8 cellular contexts compared by ENCODE assay signal in genomic region chr1:212915245-212916091, GRCh38. TPM values are rescaled to one million over a fixed set of nuclear protein-coding genes. Genes with fewer than 3 reads are reported as not detected.
DNase-seq lines count a peak whose midpoint lies in the region; ATAC-seq, FAIRE-seq and TF ChIP-seq lines count a peak whose summit lies in the region.

No MANE protein-coding gene starts in this region.

- peak; percentile 66 for FAIRE-seq in HepG2 (lab: Jason Lieb, UNC)

- CTCF ChIA-PET in BJ (lab: Yijun Ruan, JAX) (interaction anchor here (1.6 kb wide), 1 partner anchor 9 kb away, joined by 5 read pairs; no protein-coding TSS in a partner anchor), HepG2 (lab: Yijun Ruan, JAX; ENCODE audit: low intra/inter-chr PET ratio, low total read pairs) (no interaction called here)
- CTCF ChIA-PET in activated CD8-positive, alpha-beta T cell treated with anti-CD3 and anti-CD28 coated beads, Interleukin-2, amount 10 ng/mL, durations not matched to agents 7 days and 5 days (lab: Charles Lee) = no interaction called here

- H3K27me3 ChIP-seq in BJ (ENCODE audit: control insufficient read depth, insufficient read depth, low read length) (peaks cover 6% of the 10 kb centered on the region), HUES48 (ENCODE audit: control insufficient read depth, insufficient read depth, low read length) (no peaks in the 10 kb centered on the region), HepG2 (ENCODE audit: control insufficient read depth in 1 of 2, insufficient read depth in 2 of 2, low read length in 2 of 2) (peaks cover 0 to 14% of the 10 kb centered on the region in 2 experiments; a peak in 1 of 5 replicates)

- intact Hi-C loops in HepG2 (cut with micrococcal nuclease; ENCODE audit: unreplicated experiment) = loop anchor here (10.0 kb wide), 1 partner anchor 101 kb away; no protein-coding TSS in a partner anchor

- peak overlapping the region; percentile 65 for H3K4me2 ChIP-seq in HepG2 (ENCODE audit: low read depth, low read length)

- H2AFZ ChIP-seq in HepG2 (ENCODE audit: low read length) = no peak overlapping the region

- DNase-seq in BJ (ENCODE audit: low read depth) = no peak
- DNase-seq in astrocyte of the hippocampus (ENCODE audit: low read depth, low spot score) = peak; percentile 84
- DNase-seq in HepG2 (ENCODE audit: low spot score) = peak; percentile 50
- no peak for DNase-seq in activated CD8-positive, alpha-beta T cell treated with anti-CD3 and anti-CD28 coated beads, Interleukin-2, amount 10 ng/mL, durations not matched to agents 7 days and 5 days

- peak overlapping the region; percentile 94 for H3K27ac ChIP-seq in HUES48 (ENCODE audit: low read depth, low read length)
- no peak overlapping the region for H3K27ac ChIP-seq in HepG2 (ENCODE audit: extremely low read length, insufficient read depth, low read length)

- 20% methylated on average over 7 of the region's 13 CpGs for WGBS in HepG2 (ENCODE audit: low lambda C conversion rate)

- H3K27me3 Mint-ChIP-seq in activated CD8-positive, alpha-beta T cell treated with anti-CD3 and anti-CD28 coated beads, Interleukin-2, amount 10 ng/mL, durations not matched to agents 7 days and 5 days (ENCODE audit: low read depth) = peaks cover 11% of the 10 kb centered on the region

- no peak overlapping the region for H3K4me3 ChIP-seq in BJ (ENCODE audit: low read depth, low read length)
- H3K4me3 ChIP-seq in HUES48 (ENCODE audit: low read depth, low read length) = peak overlapping the region; percentile 50
- 0 out of 6 replicates have a peak overlapping the region, but pooled peaks of 1 of the 3 experiments have one; percentile 52 for H3K4me3 ChIP-seq in HepG2 (replicated peaks in 1 of 3; ENCODE audit: insufficient read depth in 1 of 3, low read depth in 2 of 3, low read length in 3 of 3)

- H3K9me3 ChIP-seq in HUES48 (ENCODE audit: control insufficient read depth, insufficient read depth, low read length) = no peaks in the 10 kb centered on the region
- H3K9me3 ChIP-seq in HepG2 (ENCODE audit: low read length) = no peaks in the 10 kb centered on the region

- peak; percentile 78 for ATAC-seq in HepG2
- ATAC-seq in HG02678 (IDR thresholded peaks at IDR 0.05; ENCODE audit: unreplicated experiment) = no peak
- no peak for ATAC-seq in HG02623 (IDR thresholded peaks at IDR 0.05; ENCODE audit: unreplicated experiment)
- no peak for ATAC-seq in activated CD8-positive, alpha-beta T cell treated with anti-CD3 and anti-CD28 coated beads, Interleukin-2, amount 10 ng/mL, durations not matched to agents 7 days and 5 days
- no peak for ATAC-seq in HG03095 (IDR thresholded peaks at IDR 0.05; ENCODE audit: unreplicated experiment)

- in situ Hi-C loops in HepG2 (cut with HindIII; ENCODE audit: extremely low pct_ligation_motif_present, low pct_unique_long_range_greater_than_20kb) = no loop called here

- no peaks in the 10 kb centered on the region for H3K9me3 Mint-ChIP-seq in activated CD8-positive, alpha-beta T cell treated with anti-CD3 and anti-CD28 coated beads, Interleukin-2, amount 10 ng/mL, durations not matched to agents 7 days and 5 days (ENCODE audit: insufficient read depth)

- H3K4me1 Mint-ChIP-seq in activated CD8-positive, alpha-beta T cell treated with anti-CD3 and anti-CD28 coated beads, Interleukin-2, amount 10 ng/mL, durations not matched to agents 7 days and 5 days (ENCODE audit: low read depth) = peaks cover 4% of the 10 kb centered on the region

- no peak overlapping the region for H3K4me3 Mint-ChIP-seq in activated CD8-positive, alpha-beta T cell treated with anti-CD3 and anti-CD28 coated beads, Interleukin-2, amount 10 ng/mL, durations not matched to agents 7 days and 5 days

- no peak overlapping the region for H3K27ac Mint-ChIP-seq in activated CD8-positive, alpha-beta T cell treated with anti-CD3 and anti-CD28 coated beads, Interleukin-2, amount 10 ng/mL, durations not matched to agents 7 days and 5 days

- no peak for TF ChIP-seq POLR2A in HepG2 (IDR thresholded peaks at IDR 0.05; ENCODE audit: insufficient read depth in 1 of 2, low read depth in 2 of 2, low read length in 2 of 2)

- H3K36me3 ChIP-seq in BJ (ENCODE audit: control insufficient read depth, insufficient read depth, low read length) (no peaks in the 10 kb centered on the region), HUES48 (ENCODE audit: control insufficient read depth, insufficient read depth, low read length) (no peaks in the 10 kb centered on the region), HepG2 (replicated peaks in 1 of 2; ENCODE audit: control insufficient read depth in 1 of 2, insufficient read depth in 2 of 2, low read length in 2 of 2) (no peaks in the 10 kb centered on the region)

- H4K20me1 ChIP-seq in HepG2 (ENCODE audit: insufficient read depth, low read length) = no peaks in the 10 kb centered on the region

- TF ChIP-seq EP300 in HepG2 (IDR thresholded peaks at IDR 0.05; ENCODE audit: low read depth in 2 of 2, low read length in 2 of 2) = no peak
- TF ChIP-seq EP300 in HepG2 (CRISPR knock-in tag; IDR thresholded peaks at IDR 0.05; ENCODE audit: borderline replicate concordance) = no peak

- TF ChIP-seq RAD21 in HepG2 (CRISPR knock-in tag; IDR thresholded peaks at IDR 0.05) = no peak

- TF ChIP-seq CTCF in BJ (IDR thresholded peaks at IDR 0.05; ENCODE audit: insufficient read depth, low read depth, low read length) = peak; percentile 26; the same call in 1 of the 2 replicates
- TF ChIP-seq CTCF in HepG2 (CRISPR knock-in tag; IDR thresholded peaks at IDR 0.05) = peak; percentile 82

- H3K36me3 Mint-ChIP-seq in activated CD8-positive, alpha-beta T cell treated with anti-CD3 and anti-CD28 coated beads, Interleukin-2, amount 10 ng/mL, durations not matched to agents 7 days and 5 days (ENCODE audit: low read depth) = no peaks in the 10 kb centered on the region

- no peaks in the 10 kb centered on the region for H3K79me2 ChIP-seq in HepG2 (ENCODE audit: insufficient read depth, low read length)

- H3K4me1 ChIP-seq in HUES48 (ENCODE audit: control insufficient read depth, insufficient read depth, low read length) = peaks cover 28% of the 10 kb centered on the region
- H3K4me1 ChIP-seq in HepG2 (ENCODE audit: insufficient read depth, low read length) = peaks cover 33% of the 10 kb centered on the region

- POLR2A ChIA-PET in BJ (lab: Charles Lee) (no interaction called here), HepG2 (lab: Yijun Ruan, JAX) (interaction anchor here (0.6 kb wide), 1 partner anchor 166 kb away, joined by 3 read pairs; no protein-coding TSS in a partner anchor)
- POLR2A ChIA-PET in activated CD8-positive, alpha-beta T cell treated with anti-CD3 and anti-CD28 coated beads, Interleukin-2, amount 10 ng/mL, durations not matched to agents 7 days and 5 days (lab: Charles Lee) = interaction anchor here (1.0 kb wide), 1 partner anchor 37 kb away, joined by 3 read pairs; no protein-coding TSS in a partner anchor

- peak overlapping the region; percentile 70 for H3K9ac ChIP-seq in HUES48 (ENCODE audit: low read depth, low read length)
- H3K9ac ChIP-seq in HepG2 (ENCODE audit: insufficient read depth, low read depth, low read length) = 0 out of 2 replicates have a peak overlapping the region, but pooled peaks have one; percentile 5

- BruUV-seq in HepG2 (replicated peaks; lab: Mats Ljungman, UMichigan) = no TSS peak

RNA-seq across cellular contexts. Expression of gene VASH2, which starts 34.9 kb away (rescaled TPM):
- polyA plus RNA-seq in BJ (2011; rRNA removed) (0.04 and 0.12 TPM in 2 replicates), HepG2 (2011; rRNA removed) (0.44 and 0.60 TPM in 2 replicates)
- polyA minus RNA-seq in BJ (2011; rRNA and poly(A)+ RNA removed) = 0.05 TPM in 1 of 2 replicates, not detected in the other
- total RNA-seq in HepG2 (2016; rRNA removed; fragmentation: Illumina TruSeq; extraction: Trizol) = 0.74 and 1.00 TPM in 2 replicates
- total RNA-seq in HepG2 (2016; cell fraction: cytosol; rRNA removed; fragmentation: Illumina TruSeq; extraction: Trizol; ENCODE audit: low read depth) = 0.44 and 0.61 TPM in 2 replicates
- 0.59 and 1.1 TPM in 2 replicates for total RNA-seq in HepG2 (2016; cell fraction: insoluble cytoplasmic fraction; rRNA removed; fragmentation: Illumina TruSeq; extraction: Trizol)
- total RNA-seq in HepG2 (2016; cell fraction: membrane; rRNA removed; fragmentation: Illumina TruSeq; extraction: Trizol) = 0.65 and 0.76 TPM in 2 replicates
- total RNA-seq in HepG2 (2016; cell fraction: nucleus; rRNA removed; fragmentation: Illumina TruSeq; extraction: Trizol) = 1.6 and 2.0 TPM in 2 replicates
- polyA plus RNA-seq in HepG2 (2011; cell fraction: cytosol; rRNA removed) = 0.21 and 0.33 TPM in 2 replicates
- polyA plus RNA-seq in HepG2 (2011; cell fraction: nucleus; rRNA removed) = 1.6 and 1.8 TPM in 2 replicates
- 0.51 and 0.68 TPM in 2 replicates for polyA plus RNA-seq in HepG2 (2012)
- 0.14 and 0.27 TPM in 2 replicates for polyA plus RNA-seq in HepG2 (2016; cell fraction: cytosol; fragmentation: Illumina TruSeq; extraction: Trizol; ENCODE audit: low read depth)
- polyA plus RNA-seq in HepG2 (2016; cell fraction: insoluble cytoplasmic fraction; fragmentation: Illumina TruSeq; extraction: Trizol; ENCODE audit: low read depth) = 1.1 and 1.3 TPM in 2 replicates
- 0.55 and 0.78 TPM in 2 replicates for polyA plus RNA-seq in HepG2 (2016; cell fraction: membrane; fragmentation: Illumina TruSeq; extraction: Trizol; ENCODE audit: low read depth)
- 2.2 and 2.6 TPM in 2 replicates for polyA plus RNA-seq in HepG2 (2016; cell fraction: nucleus; fragmentation: Illumina TruSeq; extraction: Trizol; ENCODE audit: insufficient read depth, low read depth)
- polyA minus RNA-seq in HepG2 (2011; rRNA and poly(A)+ RNA removed; ENCODE audit: low replicate concordance) = 3.1 and 3.3 TPM in 2 replicates
- 0.40 and 0.62 TPM in 2 replicates for polyA minus RNA-seq in HepG2 (2011; cell fraction: cytosol; rRNA and poly(A)+ RNA removed)
- polyA minus RNA-seq in HepG2 (2011; cell fraction: nucleus; rRNA and poly(A)+ RNA removed) = 3.0 and 3.5 TPM in 2 replicates
- under 1 TPM; 0.16 to 0.21 TPM for total RNA-seq in activated CD8-positive, alpha-beta T cell treated with anti-CD3 and anti-CD28 coated beads, Interleukin-2, amount 10 ng/mL, durations not matched to agents 7 days and 5 days

RNA-seq across cellular contexts. Expression of gene FLVCR1, which starts 57.4 kb away (rescaled TPM):
- 0.88 and 1.4 TPM in 2 replicates for polyA plus RNA-seq in BJ (2011; rRNA removed)
- polyA minus RNA-seq in BJ (2011; rRNA and poly(A)+ RNA removed) = 2.6 and 4.3 TPM in 2 replicates
- total RNA-seq in HepG2 (2016; rRNA removed; fragmentation: Illumina TruSeq; extraction: Trizol) = 18.6 and 39.8 TPM in 2 replicates
- 41.7 and 44.4 TPM in 2 replicates for total RNA-seq in HepG2 (2016; cell fraction: cytosol; rRNA removed; fragmentation: Illumina TruSeq; extraction: Trizol; ENCODE audit: low read depth)
- total RNA-seq in HepG2 (2016; cell fraction: insoluble cytoplasmic fraction; rRNA removed; fragmentation: Illumina TruSeq; extraction: Trizol) = 20.2 and 36.6 TPM in 2 replicates
- total RNA-seq in HepG2 (2016; cell fraction: membrane; rRNA removed; fragmentation: Illumina TruSeq; extraction: Trizol) = 20.7 and 22.2 TPM in 2 replicates
- total RNA-seq in HepG2 (2016; cell fraction: nucleus; rRNA removed; fragmentation: Illumina TruSeq; extraction: Trizol) = 42.5 and 47.7 TPM in 2 replicates
- 14.8 and 16.0 TPM in 2 replicates for polyA plus RNA-seq in HepG2 (2011; rRNA removed)
- polyA plus RNA-seq in HepG2 (2011; cell fraction: cytosol; rRNA removed) = 6.6 and 8.7 TPM in 2 replicates
- 15.2 and 15.3 TPM in 2 replicates for polyA plus RNA-seq in HepG2 (2011; cell fraction: nucleus; rRNA removed)
- 11.8 and 22.8 TPM in 2 replicates for polyA plus RNA-seq in HepG2 (2012)
- 2.5 and 2.7 TPM in 2 replicates for polyA plus RNA-seq in HepG2 (2016; cell fraction: cytosol; fragmentation: Illumina TruSeq; extraction: Trizol; ENCODE audit: low read depth)
- polyA plus RNA-seq in HepG2 (2016; cell fraction: insoluble cytoplasmic fraction; fragmentation: Illumina TruSeq; extraction: Trizol; ENCODE audit: low read depth) = 12.8 and 14.8 TPM in 2 replicates
- polyA plus RNA-seq in HepG2 (2016; cell fraction: membrane; fragmentation: Illumina TruSeq; extraction: Trizol; ENCODE audit: low read depth) = 5.3 and 6.3 TPM in 2 replicates
- 59.2 and 59.9 TPM in 2 replicates for polyA plus RNA-seq in HepG2 (2016; cell fraction: nucleus; fragmentation: Illumina TruSeq; extraction: Trizol; ENCODE audit: insufficient read depth, low read depth)
- 59.0 and 72.7 TPM in 2 replicates for polyA minus RNA-seq in HepG2 (2011; rRNA and poly(A)+ RNA removed; ENCODE audit: low replicate concordance)
- 20.0 and 25.2 TPM in 2 replicates for polyA minus RNA-seq in HepG2 (2011; cell fraction: cytosol; rRNA and poly(A)+ RNA removed)
- 23.2 and 31.6 TPM in 2 replicates for polyA minus RNA-seq in HepG2 (2011; cell fraction: nucleus; rRNA and poly(A)+ RNA removed)
- total RNA-seq in activated CD8-positive, alpha-beta T cell treated with anti-CD3 and anti-CD28 coated beads, Interleukin-2, amount 10 ng/mL, durations not matched to agents 7 days and 5 days = 10 to 100 TPM; 11.7 to 12.6 TPM

Comparison
In these comparisons a context has a peak if more than half of its experiments do, and no peak if none do; other contexts are left out.
1. DNase-seq: peak in astrocyte of the hippocampus (single experiment) and HepG2 (single experiment); none in BJ (single experiment) and activated CD8-positive, alpha-beta T cell treated with anti-CD3 and anti-CD28 coated beads, Interleukin-2, amount 10 ng/mL, durations not matched to agents 7 days and 5 days (single experiment).